Comparison of ENCODE assay signal across 1 cellular context in the genomic region with DNA sequence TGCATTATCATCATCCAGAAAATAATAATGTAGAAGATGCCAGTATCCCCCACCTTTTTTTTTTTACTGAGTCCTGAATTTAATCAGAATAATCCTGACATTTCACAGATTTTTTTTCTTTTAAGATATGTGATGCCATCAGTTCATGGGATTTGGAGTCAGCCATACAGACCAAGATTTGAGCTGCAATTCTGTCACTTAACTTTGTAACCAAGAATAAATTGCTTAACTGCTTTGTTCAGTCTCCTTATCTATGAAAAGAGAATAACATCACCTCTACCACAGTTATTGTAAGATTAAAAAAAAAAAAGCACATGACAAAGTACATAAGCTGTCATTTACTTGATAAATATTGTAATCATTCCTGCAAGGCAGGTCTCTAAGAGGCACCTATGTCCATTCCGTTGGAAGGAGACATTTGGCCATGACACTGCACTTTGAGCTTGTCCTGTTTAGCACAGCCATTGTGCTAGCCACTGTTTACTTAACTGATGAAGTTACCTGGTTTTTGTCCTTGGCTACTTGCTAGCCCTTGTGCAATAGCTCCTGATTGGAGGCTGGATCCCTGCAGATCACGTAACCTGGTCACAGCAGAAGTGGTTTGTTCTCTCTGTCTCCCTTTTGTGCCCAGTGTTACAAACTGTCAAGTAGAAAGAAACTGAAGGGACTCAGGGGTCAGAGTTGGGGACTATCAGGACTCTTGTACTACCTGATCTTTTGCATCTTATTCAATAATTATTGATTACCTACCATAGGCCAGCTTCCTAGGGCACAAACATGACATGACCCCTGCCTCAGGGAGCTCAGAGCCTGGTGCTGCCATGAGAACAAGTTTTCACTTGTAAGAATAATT.
TF ChIP-seq lines count a peak whose summit lies in the region.

No MANE protein-coding gene starts in this region.

TF ChIP-seq in HepG2, 621 proteins besides CTCF, POLR2A, EP300 and RAD21 (continued from another document and continues in another):
- TF ChIP-seq, protein P1, sequence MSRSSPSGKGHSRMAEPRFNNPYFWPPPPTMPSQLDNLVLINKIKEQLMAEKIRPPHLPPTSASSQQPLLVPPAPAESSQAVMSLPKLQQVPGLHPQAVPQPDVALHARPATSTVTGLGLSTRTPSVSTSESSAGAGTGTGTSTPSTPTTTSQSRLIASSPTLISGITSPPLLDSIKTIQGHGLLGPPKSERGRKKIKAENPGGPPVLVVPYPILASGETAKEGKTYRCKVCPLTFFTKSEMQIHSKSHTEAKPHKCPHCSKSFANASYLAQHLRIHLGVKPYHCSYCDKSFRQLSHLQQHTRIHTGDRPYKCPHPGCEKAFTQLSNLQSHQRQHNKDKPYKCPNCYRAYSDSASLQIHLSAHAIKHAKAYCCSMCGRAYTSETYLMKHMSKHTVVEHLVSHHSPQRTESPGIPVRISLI (CRISPR knock-in tag; IDR thresholded peaks at IDR 0.05; ENCODE audit: borderline replicate concordance): peak; percentile 99
- TF ChIP-seq ZNF746 (CRISPR knock-in tag; IDR thresholded peaks at IDR 0.05) (peak; percentile 72), NFIC (IDR thresholded peaks at IDR 0.05; ENCODE audit: low read length) (peak; percentile 97), ZKSCAN1 (IDR thresholded peaks at IDR 0.05; ENCODE audit: low read length) (no peak), KAT2B (IDR thresholded peaks at IDR 0.05; ENCODE audit: borderline replicate concordance, low read depth, low read length) (peak; percentile 65), MAZ (IDR thresholded peaks at IDR 0.05; ENCODE audit: borderline replicate concordance, low read depth, low read length) (no peak), MAZ (CRISPR knock-in tag; IDR thresholded peaks at IDR 0.05; ENCODE audit: low read depth) (no peak), YY1 (IDR thresholded peaks at IDR 0.05; ENCODE audit: insufficient read depth, insufficient replicate concordance, low read depth, low read length) (peak; percentile 51), MXD4 (CRISPR knock-in tag; IDR thresholded peaks at IDR 0.05) (peak; percentile 83), ZNF143 (CRISPR knock-in tag; IDR thresholded peaks at IDR 0.05) (no peak; the same call in 1 of the 2 replicates), PTBP1 (IDR thresholded peaks at IDR 0.05; ENCODE audit: low read depth, low read length, poor library complexity, severe bottlenecking) (no peak), IKZF4 (CRISPR knock-in tag; IDR thresholded peaks at IDR 0.05; ENCODE audit: borderline replicate concordance, low read depth, not compliant biosample characterization) (no peak), ZNF432 (CRISPR knock-in tag; IDR thresholded peaks at IDR 0.05; ENCODE audit: borderline replicate concordance) (no peak), SOX13 (IDR thresholded peaks at IDR 0.05) (peak; percentile 99), SOX13 (CRISPR knock-in tag; conservative IDR thresholded peaks at IDR 0.05 in 1 of 2, IDR thresholded peaks at IDR 0.05 in 1 of 2) (peak; percentile 94 to 100; a peak in 3 of 4 replicates), RARA (CRISPR knock-in tag; IDR thresholded peaks at IDR 0.05) (peak; percentile 98), ZNF567 (CRISPR knock-in tag; IDR thresholded peaks at IDR 0.05; ENCODE audit: borderline replicate concordance) (no peak), YEATS2 (CRISPR knock-in tag; IDR thresholded peaks at IDR 0.05; ENCODE audit: borderline replicate concordance) (peak; percentile 43; the same call in 1 of the 2 replicates), NFIB (CRISPR knock-in tag; IDR thresholded peaks at IDR 0.05; ENCODE audit: borderline replicate concordance) (no peak), GATAD2A (CRISPR knock-in tag; IDR thresholded peaks at IDR 0.05) (peak; percentile 100), RFX5 (IDR thresholded peaks at IDR 0.05; ENCODE audit: low read depth, low read length) (no peak), NR2F6 (IDR thresholded peaks at IDR 0.05) (peak; percentile 94), NR2F6 (CRISPR knock-in tag; IDR thresholded peaks at IDR 0.05) (peak; percentile 97), RFXANK (CRISPR knock-in tag; IDR thresholded peaks at IDR 0.05) (peak; percentile 87; the same call in 1 of the 2 replicates), ZNF431 (CRISPR knock-in tag; IDR thresholded peaks at IDR 0.05; ENCODE audit: borderline replicate concordance, low read depth) (peak; percentile 95), ZNF121 (CRISPR knock-in tag; IDR thresholded peaks at IDR 0.05) (peak; percentile 49), ZNF704 (CRISPR knock-in tag; IDR thresholded peaks at IDR 0.05; ENCODE audit: borderline replicate concordance) (no peak), HOXA5 (CRISPR knock-in tag; IDR thresholded peaks at IDR 0.05) (peak; percentile 92), ZNF639 (CRISPR knock-in tag; conservative IDR thresholded peaks at IDR 0.05) (0 out of 2 replicates have a peak, but pooled peaks have one; percentile 69), PITX1 (CRISPR knock-in tag; IDR thresholded peaks at IDR 0.05) (peak; percentile 95), ARID2 (CRISPR knock-in tag; IDR thresholded peaks at IDR 0.05; ENCODE audit: borderline replicate concordance) (no peak), ZNF562 (CRISPR knock-in tag; IDR thresholded peaks at IDR 0.05; ENCODE audit: borderline replicate concordance) (no peak), ZNF274 (CRISPR knock-in tag; IDR thresholded peaks at IDR 0.05) (no peak), ASH2L (IDR thresholded peaks at IDR 0.05; ENCODE audit: insufficient read length, low read depth, low read length) (peak; percentile 66), ZC3H4 (CRISPR knock-in tag; IDR thresholded peaks at IDR 0.05; ENCODE audit: borderline replicate concordance) (0 out of 2 replicates have a peak, but pooled peaks have one; percentile 74), FOXK2 (IDR thresholded peaks at IDR 0.05) (peak; percentile 81), CENPX (CRISPR knock-in tag; IDR thresholded peaks at IDR 0.05) (no peak), KLF15 (CRISPR knock-in tag; IDR thresholded peaks at IDR 0.05; ENCODE audit: borderline replicate concordance) (no peak), PBX3 (CRISPR knock-in tag; IDR thresholded peaks at IDR 0.05; ENCODE audit: borderline replicate concordance) (no peak)
- TF ChIP-seq, protein P2, sequence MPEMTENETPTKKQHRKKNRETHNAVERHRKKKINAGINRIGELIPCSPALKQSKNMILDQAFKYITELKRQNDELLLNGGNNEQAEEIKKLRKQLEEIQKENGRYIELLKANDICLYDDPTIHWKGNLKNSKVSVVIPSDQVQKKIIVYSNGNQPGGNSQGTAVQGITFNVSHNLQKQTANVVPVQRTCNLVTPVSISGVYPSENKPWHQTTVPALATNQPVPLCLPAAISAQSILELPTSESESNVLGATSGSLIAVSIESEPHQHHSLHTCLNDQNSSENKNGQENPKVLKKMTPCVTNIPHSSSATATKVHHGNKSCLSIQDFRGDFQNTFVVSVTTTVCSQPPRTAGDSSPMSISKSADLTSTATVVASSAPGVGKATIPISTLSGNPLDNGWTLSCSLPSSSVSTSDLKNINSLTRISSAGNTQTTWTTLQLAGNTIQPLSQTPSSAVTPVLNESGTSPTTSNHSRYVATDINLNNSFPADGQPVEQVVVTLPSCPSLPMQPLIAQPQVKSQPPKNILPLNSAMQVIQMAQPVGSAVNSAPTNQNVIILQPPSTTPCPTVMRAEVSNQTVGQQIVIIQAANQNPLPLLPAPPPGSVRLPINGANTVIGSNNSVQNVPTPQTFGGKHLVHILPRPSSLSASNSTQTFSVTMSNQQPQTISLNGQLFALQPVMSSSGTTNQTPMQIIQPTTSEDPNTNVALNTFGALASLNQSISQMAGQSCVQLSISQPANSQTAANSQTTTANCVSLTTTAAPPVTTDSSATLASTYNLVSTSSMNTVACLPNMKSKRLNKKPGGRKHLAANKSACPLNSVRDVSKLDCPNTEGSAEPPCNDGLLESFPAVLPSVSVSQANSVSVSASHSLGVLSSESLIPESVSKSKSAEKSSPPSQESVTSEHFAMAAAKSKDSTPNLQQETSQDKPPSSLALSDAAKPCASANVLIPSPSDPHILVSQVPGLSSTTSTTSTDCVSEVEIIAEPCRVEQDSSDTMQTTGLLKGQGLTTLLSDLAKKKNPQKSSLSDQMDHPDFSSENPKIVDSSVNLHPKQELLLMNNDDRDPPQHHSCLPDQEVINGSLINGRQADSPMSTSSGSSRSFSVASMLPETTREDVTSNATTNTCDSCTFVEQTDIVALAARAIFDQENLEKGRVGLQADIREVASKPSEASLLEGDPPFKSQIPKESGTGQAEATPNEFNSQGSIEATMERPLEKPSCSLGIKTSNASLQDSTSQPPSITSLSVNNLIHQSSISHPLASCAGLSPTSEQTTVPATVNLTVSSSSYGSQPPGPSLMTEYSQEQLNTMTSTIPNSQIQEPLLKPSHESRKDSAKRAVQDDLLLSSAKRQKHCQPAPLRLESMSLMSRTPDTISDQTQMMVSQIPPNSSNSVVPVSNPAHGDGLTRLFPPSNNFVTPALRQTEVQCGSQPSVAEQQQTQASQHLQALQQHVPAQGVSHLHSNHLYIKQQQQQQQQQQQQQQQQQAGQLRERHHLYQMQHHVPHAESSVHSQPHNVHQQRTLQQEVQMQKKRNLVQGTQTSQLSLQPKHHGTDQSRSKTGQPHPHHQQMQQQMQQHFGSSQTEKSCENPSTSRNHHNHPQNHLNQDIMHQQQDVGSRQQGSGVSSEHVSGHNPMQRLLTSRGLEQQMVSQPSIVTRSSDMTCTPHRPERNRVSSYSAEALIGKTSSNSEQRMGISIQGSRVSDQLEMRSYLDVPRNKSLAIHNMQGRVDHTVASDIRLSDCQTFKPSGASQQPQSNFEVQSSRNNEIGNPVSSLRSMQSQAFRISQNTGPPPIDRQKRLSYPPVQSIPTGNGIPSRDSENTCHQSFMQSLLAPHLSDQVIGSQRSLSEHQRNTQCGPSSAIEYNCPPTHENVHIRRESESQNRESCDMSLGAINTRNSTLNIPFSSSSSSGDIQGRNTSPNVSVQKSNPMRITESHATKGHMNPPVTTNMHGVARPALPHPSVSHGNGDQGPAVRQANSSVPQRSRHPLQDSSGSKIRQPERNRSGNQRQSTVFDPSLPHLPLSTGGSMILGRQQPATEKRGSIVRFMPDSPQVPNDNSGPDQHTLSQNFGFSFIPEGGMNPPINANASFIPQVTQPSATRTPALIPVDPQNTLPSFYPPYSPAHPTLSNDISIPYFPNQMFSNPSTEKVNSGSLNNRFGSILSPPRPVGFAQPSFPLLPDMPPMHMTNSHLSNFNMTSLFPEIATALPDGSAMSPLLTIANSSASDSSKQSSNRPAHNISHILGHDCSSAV (CRISPR knock-in tag; IDR thresholded peaks at IDR 0.05; ENCODE audit: borderline replicate concordance): no peak
- TF ChIP-seq, protein P3, sequence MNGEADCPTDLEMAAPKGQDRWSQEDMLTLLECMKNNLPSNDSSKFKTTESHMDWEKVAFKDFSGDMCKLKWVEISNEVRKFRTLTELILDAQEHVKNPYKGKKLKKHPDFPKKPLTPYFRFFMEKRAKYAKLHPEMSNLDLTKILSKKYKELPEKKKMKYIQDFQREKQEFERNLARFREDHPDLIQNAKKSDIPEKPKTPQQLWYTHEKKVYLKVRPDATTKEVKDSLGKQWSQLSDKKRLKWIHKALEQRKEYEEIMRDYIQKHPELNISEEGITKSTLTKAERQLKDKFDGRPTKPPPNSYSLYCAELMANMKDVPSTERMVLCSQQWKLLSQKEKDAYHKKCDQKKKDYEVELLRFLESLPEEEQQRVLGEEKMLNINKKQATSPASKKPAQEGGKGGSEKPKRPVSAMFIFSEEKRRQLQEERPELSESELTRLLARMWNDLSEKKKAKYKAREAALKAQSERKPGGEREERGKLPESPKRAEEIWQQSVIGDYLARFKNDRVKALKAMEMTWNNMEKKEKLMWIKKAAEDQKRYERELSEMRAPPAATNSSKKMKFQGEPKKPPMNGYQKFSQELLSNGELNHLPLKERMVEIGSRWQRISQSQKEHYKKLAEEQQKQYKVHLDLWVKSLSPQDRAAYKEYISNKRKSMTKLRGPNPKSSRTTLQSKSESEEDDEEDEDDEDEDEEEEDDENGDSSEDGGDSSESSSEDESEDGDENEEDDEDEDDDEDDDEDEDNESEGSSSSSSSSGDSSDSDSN (CRISPR knock-in tag; IDR thresholded peaks at IDR 0.05): 0 out of 2 replicates have a peak, but pooled peaks have one; percentile 42
- TF ChIP-seq, protein P4, sequence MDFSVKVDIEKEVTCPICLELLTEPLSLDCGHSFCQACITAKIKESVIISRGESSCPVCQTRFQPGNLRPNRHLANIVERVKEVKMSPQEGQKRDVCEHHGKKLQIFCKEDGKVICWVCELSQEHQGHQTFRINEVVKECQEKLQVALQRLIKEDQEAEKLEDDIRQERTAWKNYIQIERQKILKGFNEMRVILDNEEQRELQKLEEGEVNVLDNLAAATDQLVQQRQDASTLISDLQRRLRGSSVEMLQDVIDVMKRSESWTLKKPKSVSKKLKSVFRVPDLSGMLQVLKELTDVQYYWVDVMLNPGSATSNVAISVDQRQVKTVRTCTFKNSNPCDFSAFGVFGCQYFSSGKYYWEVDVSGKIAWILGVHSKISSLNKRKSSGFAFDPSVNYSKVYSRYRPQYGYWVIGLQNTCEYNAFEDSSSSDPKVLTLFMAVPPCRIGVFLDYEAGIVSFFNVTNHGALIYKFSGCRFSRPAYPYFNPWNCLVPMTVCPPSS (IDR thresholded peaks at IDR 0.05): no peak
- TF ChIP-seq, protein P5, sequence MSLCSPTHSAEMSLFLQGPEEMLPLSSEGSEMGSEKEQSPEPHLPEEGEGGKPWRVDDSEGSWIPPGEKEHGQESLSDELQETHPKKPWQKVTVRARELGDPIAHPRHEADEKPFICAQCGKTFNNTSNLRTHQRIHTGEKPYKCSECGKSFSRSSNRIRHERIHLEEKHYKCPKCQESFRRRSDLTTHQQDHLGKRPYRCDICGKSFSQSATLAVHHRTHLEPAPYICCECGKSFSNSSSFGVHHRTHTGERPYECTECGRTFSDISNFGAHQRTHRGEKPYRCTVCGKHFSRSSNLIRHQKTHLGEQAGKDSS (CRISPR knock-in tag; IDR thresholded peaks at IDR 0.05; ENCODE audit: borderline replicate concordance, low read depth): 0 out of 2 replicates have a peak, but pooled peaks have one; percentile 77
